In the genomic region with DNA sequence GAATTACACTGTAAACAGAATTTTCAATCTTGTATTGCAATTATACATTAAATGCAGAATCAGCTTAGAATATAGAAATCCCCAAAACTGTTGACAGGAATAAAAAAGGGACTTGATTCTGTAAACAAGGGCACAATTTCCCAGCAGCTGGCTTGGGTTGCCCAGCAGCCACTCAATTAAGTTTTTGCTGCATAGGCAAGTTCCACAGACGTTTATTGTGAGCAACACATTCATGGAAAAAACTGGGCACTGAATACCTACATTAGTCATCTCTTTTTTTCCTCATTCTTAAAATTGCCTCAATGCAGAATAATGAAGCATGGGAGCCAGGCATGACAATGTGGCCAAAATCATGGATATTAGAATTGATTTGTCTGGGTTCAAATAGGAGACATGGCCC, we compare ENCODE assay signal across 28 cellular contexts.
DNase-seq lines count a peak whose midpoint lies in the region; ATAC-seq and TF ChIP-seq lines count a peak whose summit lies in the region.
"Had no signal": no experiment of that assay in that cellular context is flagged by ENCODE, and none has a peak within 500 bp of the region (broad histone marks: within the 10 kb centered on the region; RNA-seq: fewer than 3 reads in every experiment).

No MANE protein-coding gene starts in this region.

- CTCF ChIA-PET in A673 (lab: Charles Lee) (no interaction called here), PC-3 (lab: Charles Lee) (no interaction called here)

- no peaks in the 10 kb centered on the region for H3K4me1 ChIP-seq in A673 (ENCODE audit: insufficient read depth, low read length, poor library complexity, severe bottlenecking)
- no peaks in the 10 kb centered on the region for H3K4me1 ChIP-seq in left ventricle myocardium inferior
- no peaks in the 10 kb centered on the region for H3K4me1 ChIP-seq in PC-3 (ENCODE audit: insufficient read depth, low read length)
- H3K4me1 ChIP-seq: Caco-2, parathyroid adenoma, Peyer's patch, right lobe of liver, upper lobe of right lung had no signal

- H3K4me2 ChIP-seq in PC-3 (ENCODE audit: low read length): no peak overlapping the region

- POLR2A ChIA-PET in A673 (lab: Charles Lee; ENCODE audit: low non-redundant PET): no interaction called here
- POLR2A ChIA-PET in PC-3 (lab: Charles Lee; ENCODE audit: unreplicated experiment): no interaction called here

- no peak for TF ChIP-seq CTCF in A673 (conservative IDR thresholded peaks at IDR 0.05; ENCODE audit: low read depth, low read length)
- TF ChIP-seq CTCF in left ventricle myocardium inferior (IDR thresholded peaks at IDR 0.05; ENCODE audit: borderline replicate concordance): no peak
- no peak for TF ChIP-seq CTCF in PC-3 (conservative IDR thresholded peaks at IDR 0.05; ENCODE audit: low read depth, low read length)

- H3K36me3 ChIP-seq in A673 (ENCODE audit: insufficient read depth, low read length, poor library complexity, severe bottlenecking): no peaks in the 10 kb centered on the region
- no peaks in the 10 kb centered on the region for H3K36me3 ChIP-seq in left ventricle myocardium inferior
- H3K36me3 ChIP-seq in PC-3 (ENCODE audit: low read depth, low read length): no peaks in the 10 kb centered on the region
- H3K36me3 ChIP-seq: BLaER1 treated with 17β-estradiol and CSF1 and Interleukin-3, amounts not matched to agents 10 nM and 100 nM; brain microvascular endothelial cell; Peyer's patch; right lobe of liver; SJCRH30; upper lobe of right lung had no signal

- no TSS peak for BruUV-seq in A673 (replicated peaks; lab: Mats Ljungman, UMichigan)
- BruUV-seq in PC-3 (replicated peaks; lab: Mats Ljungman, UMichigan): no TSS peak

- no peak overlapping the region for H2AFZ ChIP-seq in PC-3 (ENCODE audit: low read length)
- H2AFZ ChIP-seq: parathyroid adenoma had no signal

- H3K27ac ChIP-seq in A673 (ENCODE audit: low read depth, low read length, poor library complexity, severe bottlenecking) (no peak overlapping the region), left ventricle myocardium inferior (replicated peaks) (no peak overlapping the region), PC-3 (ENCODE audit: low read length) (no peak overlapping the region)
- H3K27ac ChIP-seq: brain microvascular endothelial cell, parathyroid adenoma, Peyer's patch, right lobe of liver, SJCRH30, upper lobe of right lung had no signal

- DNase-seq in A673 (ENCODE audit: low spot score): peak; percentile 17
- peak; percentile 26 for DNase-seq in NCI-H146 (lab: John Stamatoyannopoulos, UW)
- peak; percentile 4 for DNase-seq in RPMI8226
- peak; percentile 52 for DNase-seq in medulla oblongata (ENCODE audit: extremely low spot score)
- no peak for DNase-seq in left ventricle myocardium inferior
- DNase-seq in PC-3: no peak
- no peak for DNase-seq in COR-L47 (lab: John Stamatoyannopoulos, UW)
- DNase-seq: activated CD4-positive, CD25-positive, alpha-beta regulatory T cell; activated CD8-positive, alpha-beta memory T cell treated with anti-CD3 and anti-CD28 coated beads, Interleukin-2, amount 10 ng/mL, durations not matched to agents 7 days and 5 days; activated naive CD4-positive, alpha-beta T cell treated with Interleukin-2 at 50 U/mL for 16 hours; activated T-cell treated with anti-CD3 and anti-CD28 coated beads, Interleukin-2, amount 50 U/mL, for 72 hours; brain microvascular endothelial cell; Caco-2; Karpas-422; left cardiac atrium; mammary epithelial cell; MV-4-11; NCI-H187 treated with DMSO at 0.1 percent for 48 hours; NCI-H226; Peyer's patch; right lobe of liver; SJCRH30; stimulated activated CD4-positive, alpha-beta T cell treated with anti-CD3 and anti-CD28 coated beads, Interleukin-4, amount 100 ng/mL, for 1 hour; T-cell; upper lobe of right lung had no signal

- H3K27me3 ChIP-seq in A673 (replicated peaks; ENCODE audit: insufficient read depth, low read depth, low read length, poor library complexity) (no peaks in the 10 kb centered on the region), left ventricle myocardium inferior (ENCODE audit: low read depth) (no peaks in the 10 kb centered on the region), PC-3 (ENCODE audit: low read length) (no peaks in the 10 kb centered on the region)
- H3K27me3 ChIP-seq: BLaER1 treated with 17β-estradiol and CSF1 and Interleukin-3, amounts not matched to agents 10 nM and 100 nM; brain microvascular endothelial cell; Peyer's patch; right lobe of liver; SJCRH30; upper lobe of right lung had no signal

- intact Hi-C loops in A673 (cut with micrococcal nuclease; ENCODE audit: unreplicated experiment): no loop called here
- intact Hi-C loops in left ventricle myocardium inferior (cut with micrococcal nuclease): no loop called here
- intact Hi-C loops in PC-3 (cut with micrococcal nuclease): no loop called here

- H3K9me2 ChIP-seq in PC-3 (replicated peaks; ENCODE audit: low read length): no peaks in the 10 kb centered on the region

- no peaks in the 10 kb centered on the region for H3K79me2 ChIP-seq in PC-3 (ENCODE audit: low read length)
- H3K79me2 ChIP-seq: parathyroid adenoma had no signal

- no peaks in the 10 kb centered on the region for H4K20me1 ChIP-seq in PC-3 (ENCODE audit: low read length)
- H4K20me1 ChIP-seq: BLaER1 treated with 17β-estradiol and CSF1 and Interleukin-3, amounts not matched to agents 10 nM and 100 nM had no signal

- H3F3A ChIP-seq in PC-3 (ENCODE audit: low read length, unreplicated experiment): no peaks in the 10 kb centered on the region

- no peak overlapping the region for H3K9ac ChIP-seq in PC-3 (ENCODE audit: low read length)
- H3K9ac ChIP-seq: BLaER1 treated with 17β-estradiol and CSF1 and Interleukin-3, amounts not matched to agents 10 nM and 100 nM; parathyroid adenoma had no signal

- H3K9me3 ChIP-seq in A673 (ENCODE audit: low read depth, low read length, poor library complexity, severe bottlenecking) (no peaks in the 10 kb centered on the region), left ventricle myocardium inferior (replicated peaks) (peaks cover 15% of the 10 kb centered on the region), PC-3 (ENCODE audit: low read length) (no peaks in the 10 kb centered on the region)
- H3K9me3 ChIP-seq: Caco-2, Peyer's patch, right lobe of liver, SJCRH30, upper lobe of right lung had no signal

- H3K4me3 ChIP-seq in A673 (ENCODE audit: low read depth, low read length, poor library complexity, severe bottlenecking) (no peak overlapping the region), left ventricle myocardium inferior (no peak overlapping the region), PC-3 (ENCODE audit: low read length) (no peak overlapping the region)
- H3K4me3 ChIP-seq: BLaER1 treated with 17β-estradiol and CSF1 and Interleukin-3, amounts not matched to agents 10 nM and 100 nM; Peyer's patch; right lobe of liver; SJCRH30; upper lobe of right lung had no signal

- ATAC-seq in PC-3 (no peak), GM21447 (IDR thresholded peaks at IDR 0.05; ENCODE audit: unreplicated experiment) (no peak)
- ATAC-seq: activated CD8-positive, alpha-beta memory T cell treated with anti-CD3 and anti-CD28 coated beads, Interleukin-2, amount 10 ng/mL, durations not matched to agents 7 days and 5 days; activated T-cell treated with anti-CD3 and anti-CD28 coated beads, Interleukin-2, amount 50 U/mL, for 72 hours; left cardiac atrium; right lobe of liver; T-cell; upper lobe of right lung had no signal

Comparison
In these comparisons a context has a peak if more than half of its experiments do, and no peak if none do; other contexts are left out.
1. DNase-seq: peak in A673 (single experiment), NCI-H146 (single experiment), RPMI8226 (single experiment) and medulla oblongata (single experiment); none in left ventricle myocardium inferior (single experiment), PC-3 (single experiment) and COR-L47 (single experiment).